13 cellular contexts compared by ENCODE assay signal in genomic region chr1:56133517-56134472, GRCh38.
DNase-seq lines count a peak whose midpoint lies in the region; ATAC-seq lines count a peak whose summit lies in the region.
"Had no signal": no experiment of that assay in that cellular context is flagged by ENCODE, and none has a peak within 500 bp of the region (broad histone marks: within the 10 kb centered on the region; RNA-seq: fewer than 3 reads in every experiment).

No MANE protein-coding gene starts in this region.

- ATAC-seq in GM18502 (IDR thresholded peaks at IDR 0.05; ENCODE audit: poor library complexity, unreplicated experiment) (peak; percentile 54), GM21381 (IDR thresholded peaks at IDR 0.05; ENCODE audit: unreplicated experiment) (peak; percentile 43), HG03196 (IDR thresholded peaks at IDR 0.05; ENCODE audit: unreplicated experiment) (peak; percentile 50), GM21367 (IDR thresholded peaks at IDR 0.05; ENCODE audit: unreplicated experiment) (no peak), HG03159 (IDR thresholded peaks at IDR 0.05; ENCODE audit: unreplicated experiment) (no peak)
- no peak for ATAC-seq in naive thymus-derived CD4-positive, alpha-beta T cell

- H3K27ac ChIP-seq in naive thymus-derived CD4-positive, alpha-beta T cell (ENCODE audit: low read depth, low read length): no peak overlapping the region

- H3K9me3 ChIP-seq in naive thymus-derived CD4-positive, alpha-beta T cell (ENCODE audit: control insufficient read depth in 2 of 3, low read length in 3 of 3): no peaks in the 10 kb centered on the region
- H3K9me3 ChIP-seq: SK-N-SH had no signal

- H3K27me3 Mint-ChIP-seq in naive thymus-derived CD4-positive, alpha-beta T cell: peaks cover 0 to 3% (median 0%) of the 10 kb centered on the region in 5 donors

- H3K4me1 ChIP-seq in naive thymus-derived CD4-positive, alpha-beta T cell (ENCODE audit: control insufficient read depth in 2 of 2, insufficient read depth in 2 of 2, low read length in 2 of 2): no peaks in the 10 kb centered on the region

- H3K36me3 ChIP-seq in naive thymus-derived CD4-positive, alpha-beta T cell (ENCODE audit: control insufficient read depth in 2 of 3, insufficient read depth in 3 of 3, low read length in 3 of 3): no peaks in the 10 kb centered on the region

- DNase-seq in kidney tubule cell (ENCODE audit: low spot score) (peak; percentile 93), NCI-H82 treated with DMSO at 0.1 percent for 48 hours (lab: John Stamatoyannopoulos, UW; ENCODE audit: unreplicated experiment) (no peak)
- DNase-seq in naive thymus-derived CD4-positive, alpha-beta T cell: no peak
- DNase-seq: NCI-H146, right cardiac atrium, SK-N-SH, substantia nigra had no signal

- no peaks in the 10 kb centered on the region for H3K36me3 Mint-ChIP-seq in naive thymus-derived CD4-positive, alpha-beta T cell

- H3K27ac Mint-ChIP-seq in naive thymus-derived CD4-positive, alpha-beta T cell: no peak overlapping the region

- CTCF ChIA-PET in naive thymus-derived CD4-positive, alpha-beta T cell (lab: Charles Lee): no interaction called here

- POLR2A ChIA-PET in naive thymus-derived CD4-positive, alpha-beta T cell (lab: Charles Lee): no interaction called here

- no peaks in the 10 kb centered on the region for H3K27me3 ChIP-seq in naive thymus-derived CD4-positive, alpha-beta T cell (ENCODE audit: control insufficient read depth in 2 of 2, insufficient read depth in 2 of 2, low read length in 2 of 2)

- intact Hi-C loops in naive thymus-derived CD4-positive, alpha-beta T cell (cut with micrococcal nuclease): no loop called here

- peaks cover 0 to 2% (median 0%) of the 10 kb centered on the region in 11 donors for H3K9me3 Mint-ChIP-seq in naive thymus-derived CD4-positive, alpha-beta T cell
- H3K9me3 Mint-ChIP-seq: dendritic cell treated with granulocyte-macrophage colony-stimulating factor and Interleukin-4, amounts not matched to agents 40 ng/mL and 50 ng/mL, for 4 days had no signal

- peaks cover 0 to 6% (median 0%) of the 10 kb centered on the region in 7 donors for H3K4me1 Mint-ChIP-seq in naive thymus-derived CD4-positive, alpha-beta T cell

- no peak overlapping the region for H3K4me3 Mint-ChIP-seq in naive thymus-derived CD4-positive, alpha-beta T cell
- H3K4me3 Mint-ChIP-seq: dendritic cell treated with granulocyte-macrophage colony-stimulating factor and Interleukin-4, amounts not matched to agents 40 ng/mL and 50 ng/mL, for 4 days had no signal

- H3K4me3 ChIP-seq in naive thymus-derived CD4-positive, alpha-beta T cell (ENCODE audit: low read length): no peak overlapping the region

Comparison
In these comparisons a context has a peak if more than half of its experiments do, and no peak if none do; other contexts are left out.
1. ATAC-seq: peak in GM18502 (single experiment), GM21381 (single experiment) and HG03196 (single experiment); none in GM21367 (single experiment), HG03159 (single experiment) and naive thymus-derived CD4-positive, alpha-beta T cell (single experiment).